8 cellular contexts compared by ENCODE assay signal in genomic region chr7:87876759-87877234, GRCh38. TPM values are rescaled to one million over a fixed set of nuclear protein-coding genes. Genes with fewer than 3 reads are reported as not detected.
A peak's percentile ranks its signal among the peaks of the same experiment; 100 is the strongest.
DNase-seq lines count a peak whose midpoint lies in the region; ATAC-seq and TF ChIP-seq lines count a peak whose summit lies in the region.

No MANE protein-coding gene starts in this region.

- no peak for TF ChIP-seq CTCF in lower lobe of right lung (IDR thresholded peaks at IDR 0.05)

- H3K4me3 Mint-ChIP-seq in CD4-positive, alpha-beta memory T cell: peak overlapping the region; percentile 93 to 97 (median 95)

- H3K27me3 ChIP-seq in CD4-positive, alpha-beta memory T cell (ENCODE audit: insufficient read depth, low read length): no peaks in the 10 kb centered on the region
- H3K27me3 ChIP-seq in HAP-1 (ENCODE audit: low read depth): no peaks in the 10 kb centered on the region
- H3K27me3 ChIP-seq in lower lobe of right lung (ENCODE audit: low read depth): no peaks in the 10 kb centered on the region

- peak in 3 of 5 donors; percentile 37 to 43 (median 42) for DNase-seq in CD4-positive, alpha-beta memory T cell
- DNase-seq in HAP-1 (ENCODE audit: low spot score in 2 of 2) (peak; percentile 39 to 73), NCI-H226 (peak; percentile 11), lower lobe of right lung (peak; percentile 80)
- peak; percentile 27 to 38 for DNase-seq in activated CD4-positive, alpha-beta T cell treated with anti-CD3 and anti-CD28 coated beads, Interleukin-2, amount 50 U/mL, for 4 hours
- peak; percentile 20 for DNase-seq in effector CD4-positive, alpha-beta T cell
- DNase-seq in stimulated activated CD4-positive, alpha-beta T cell treated with anti-CD3 and anti-CD28 coated beads, Interleukin-4, amount 100 ng/mL, for 48 hours (ENCODE audit: low read depth in 2 of 2): peak; percentile 37 to 43

- no peaks in the 10 kb centered on the region for H3K27me3 Mint-ChIP-seq in CD4-positive, alpha-beta memory T cell

- intact Hi-C loops in CD4-positive, alpha-beta memory T cell (cut with micrococcal nuclease): loop anchor here (1.0 to 5.0 kb wide), 8 partner anchors 24 to 724 kb away; partner anchors contain the start of genes ADAM22, CROT, DMTF1 and RUNDC3B
- intact Hi-C loops in lower lobe of right lung (cut with DNase I): no loop called here

- ATAC-seq in lower lobe of right lung: peak; percentile 70 to 72
- ATAC-seq in HG02884 (IDR thresholded peaks at IDR 0.05; ENCODE audit: unreplicated experiment): no peak

- peak overlapping the region; percentile 79 to 80 for H3K4me3 ChIP-seq in CD4-positive, alpha-beta memory T cell (ENCODE audit: low read length in 2 of 2)
- H3K4me3 ChIP-seq in HAP-1: peak overlapping the region; percentile 85
- peak overlapping the region; percentile 84 for H3K4me3 ChIP-seq in lower lobe of right lung

- CTCF ChIA-PET in CD4-positive, alpha-beta memory T cell (lab: Charles Lee; ENCODE audit: partially characterized antibody): interaction anchor here (1.0 to 1.4 kb wide), 3 partner anchors 10 to 344 kb away, joined by 3 to 10 read pairs (median 4); partner anchors contain the start of gene ADAM22

- peak overlapping the region; percentile 71 to 99 (median 97) for H3K27ac Mint-ChIP-seq in CD4-positive, alpha-beta memory T cell

- H3K36me3 ChIP-seq in CD4-positive, alpha-beta memory T cell (ENCODE audit: insufficient read depth, low read length): no peaks in the 10 kb centered on the region
- H3K36me3 ChIP-seq in HAP-1 (replicated peaks) (peaks cover 37% of the 10 kb centered on the region), lower lobe of right lung (no peaks in the 10 kb centered on the region)

- peaks cover 38 to 58% (median 47%) of the 10 kb centered on the region in 4 donors for H3K4me1 Mint-ChIP-seq in CD4-positive, alpha-beta memory T cell

- H3K27ac ChIP-seq in CD4-positive, alpha-beta memory T cell (ENCODE audit: low read depth, low read length): peak overlapping the region; percentile 91
- H3K27ac ChIP-seq in lower lobe of right lung: peak overlapping the region; percentile 88

- H3K36me3 Mint-ChIP-seq in CD4-positive, alpha-beta memory T cell: peaks cover 18 to 38% of the 10 kb centered on the region in 2 donors

- H3K9me3 ChIP-seq in CD4-positive, alpha-beta memory T cell (ENCODE audit: control insufficient read depth in 1 of 2, low read length in 2 of 2): no peaks in the 10 kb centered on the region
- H3K9me3 ChIP-seq in HAP-1 (peaks cover 4% of the 10 kb centered on the region; the same call in 1 of the 2 replicates), lower lobe of right lung (no peaks in the 10 kb centered on the region)

- H3K4me1 ChIP-seq in CD4-positive, alpha-beta memory T cell (ENCODE audit: insufficient read depth, low read length): peaks cover 43% of the 10 kb centered on the region
- H3K4me1 ChIP-seq in HAP-1 (peaks cover 15% of the 10 kb centered on the region), lower lobe of right lung (peaks cover 40% of the 10 kb centered on the region)

- H3K9me3 Mint-ChIP-seq in CD4-positive, alpha-beta memory T cell: peaks cover 0 to 7% (median 4%) of the 10 kb centered on the region in 8 donors

- in situ Hi-C loops in HAP-1 (cut with MboI; ENCODE audit: low sequenced_read_pairs): loop anchor here (25.0 kb wide), 1 partner anchor 364 kb away; no protein-coding TSS in a partner anchor

- POLR2A ChIA-PET in CD4-positive, alpha-beta memory T cell (lab: Charles Lee; ENCODE audit: partially characterized antibody): interaction anchor here (1.0 to 3.2 kb wide), 7 partner anchors 21 to 725 kb away, joined by 3 to 22 read pairs (median 5); partner anchors contain the start of genes ADAM22, CROT, DMTF1 and TMEM243

RNA-seq across cellular contexts. Expression of gene DBF4, which starts 0.5 kb away (rescaled TPM):
- total RNA-seq in CD4-positive, alpha-beta memory T cell: 10 to 100 TPM; 25.3 to 29.0 TPM
- 10 to 100 TPM; 26.9 to 29.1 TPM for polyA plus RNA-seq in CD4-positive, alpha-beta memory T cell
- total RNA-seq in lower lobe of right lung: 11.5 TPM

RNA-seq across cellular contexts. Expression of gene SLC25A40, which starts 0.6 kb away (rescaled TPM):
- total RNA-seq in CD4-positive, alpha-beta memory T cell: 10 to 100 TPM; 28.9 to 29.8 TPM
- 10 to 100 TPM; 14.6 to 14.7 TPM for polyA plus RNA-seq in CD4-positive, alpha-beta memory T cell
- total RNA-seq in lower lobe of right lung: 29.2 TPM

RNA-seq across cellular contexts. Expression of gene ADAM22, which starts 57.3 kb away (rescaled TPM):
- total RNA-seq in CD4-positive, alpha-beta memory T cell: 1 to 10 TPM; 5.2 to 7.7 TPM
- polyA plus RNA-seq in CD4-positive, alpha-beta memory T cell: 1 to 10 TPM in 1 of 2 donors, under 1 TPM in 1; 0.21 to 1.8 TPM
- 2.7 TPM for total RNA-seq in lower lobe of right lung

Comparison
In these comparisons a context has a peak if more than half of its experiments do, and no peak if none do; other contexts are left out.
1. DNase-seq: peak in every context shown above with its lines; median percentile 80 in lower lobe of right lung; 56 in HAP-1; 42 in CD4-positive, alpha-beta memory T cell; 40 in stimulated activated CD4-positive, alpha-beta T cell treated with anti-CD3 and anti-CD28 coated beads, Interleukin-4, amount 100 ng/mL, for 48 hours; 32 in activated CD4-positive, alpha-beta T cell treated with anti-CD3 and anti-CD28 coated beads, Interleukin-2, amount 50 U/mL, for 4 hours; 20 in effector CD4-positive, alpha-beta T cell; 11 in NCI-H226.